8 cellular contexts compared by ENCODE assay signal in genomic region chr16:86563489-86564345, GRCh38. TPM values are rescaled to one million over a fixed set of nuclear protein-coding genes. Genes with fewer than 3 reads are reported as not detected.
A peak's percentile ranks its signal among the peaks of the same experiment; 100 is the strongest.
DNase-seq lines count a peak whose midpoint lies in the region; ATAC-seq, FAIRE-seq and TF ChIP-seq lines count a peak whose summit lies in the region.

No MANE protein-coding gene starts in this region.

- no peak for TF ChIP-seq POLR2A in endothelial cell of umbilical vein (IDR thresholded peaks at IDR 0.05; ENCODE audit: low read depth, low read length)

- H3K4me1 ChIP-seq in ACC112 (ENCODE audit: control insufficient read depth, insufficient read depth, low read length, unreplicated experiment), result peaks cover 12% of the 10 kb centered on the region
- H3K4me1 ChIP-seq in HUES48 (ENCODE audit: control insufficient read depth, insufficient read depth, low read length), result peaks cover 12% of the 10 kb centered on the region
- H3K4me1 ChIP-seq in NT2/D1 (ENCODE audit: insufficient read depth, insufficient read length), result peaks cover 15% of the 10 kb centered on the region
- peaks cover 18% of the 10 kb centered on the region for H3K4me1 ChIP-seq in endothelial cell of umbilical vein (ENCODE audit: control insufficient read depth, extremely low read depth, insufficient read depth, low read length)
- peaks cover 10% of the 10 kb centered on the region for H3K4me1 ChIP-seq in mucosa of descending colon (ENCODE audit: low read depth)

- H3K36me3 Mint-ChIP-seq in activated CD8-positive, alpha-beta memory T cell treated with anti-CD3 and anti-CD28 coated beads, Interleukin-2, amount 10 ng/mL, durations not matched to agents 7 days and 5 days, result no peaks in the 10 kb centered on the region

- DNase-seq in NT2/D1 (ENCODE audit: low read depth, low spot score) (peak; percentile 80), endothelial cell of umbilical vein (ENCODE audit: low read depth, low spot score) (peak; percentile 92), mucosa of descending colon (peak; percentile 81 to 96 (median 85))
- peak; percentile 92 for DNase-seq in activated CD8-positive, alpha-beta memory T cell treated with anti-CD3 and anti-CD28 coated beads, Interleukin-2, amount 10 ng/mL, durations not matched to agents 7 days and 5 days
- peak; percentile 65 to 79 for DNase-seq in stimulated activated CD8-positive, alpha-beta memory T cell treated with anti-CD3 and anti-CD28 coated beads, Interleukin-4, amount 100 ng/mL, for 4 hours (ENCODE audit: low read depth in 2 of 2, low spot score in 1 of 2)

- peaks cover 9% of the 10 kb centered on the region for H3K4me1 Mint-ChIP-seq in activated CD8-positive, alpha-beta memory T cell treated with anti-CD3 and anti-CD28 coated beads, Interleukin-2, amount 10 ng/mL, durations not matched to agents 7 days and 5 days

- TF ChIP-seq CTCF in endothelial cell of umbilical vein (IDR thresholded peaks at IDR 0.05; ENCODE audit: extremely low read depth in 1 of 2, insufficient read depth in 1 of 2, low read depth in 1 of 2, low read length in 2 of 2) (peak; percentile 99 to 100), mucosa of descending colon (IDR thresholded peaks at IDR 0.05) (peak; percentile 100)

- CTCF ChIA-PET in activated CD8-positive, alpha-beta memory T cell treated with anti-CD3 and anti-CD28 coated beads, Interleukin-2, amount 10 ng/mL, durations not matched to agents 7 days and 5 days (lab: Charles Lee), result interaction anchor here (0.7 to 2.5 kb wide), 21 partner anchors 9 to 734 kb away, joined by 3 to 22 read pairs (median 4); partner anchors contain the start of genes FOXL1 and MTHFSD
- CTCF ChIA-PET in endothelial cell of umbilical vein (lab: Charles Lee), result interaction anchor here (0.7 to 10.4 kb wide), 53 partner anchors 9 to 830 kb away, joined by 3 to 283 read pairs (median 4); partner anchors contain the start of gene FBXO31

- intact Hi-C loops in endothelial cell of umbilical vein (cut with micrococcal nuclease), result loop anchor here (1.0 to 5.0 kb wide), 8 partner anchors 311 to 829 kb away; partner anchors contain the start of gene MAP1LC3B
- intact Hi-C loops in mucosa of descending colon (cut with DNase I, micrococcal nuclease), result loop anchor here (5.0 kb wide), 2 partner anchors 499 to 709 kb away; no protein-coding TSS in a partner anchor

- H3K4me3 ChIP-seq in ACC112 (ENCODE audit: low read depth, low read length) (peak overlapping the region; percentile 92), HUES48 (ENCODE audit: low read depth, low read length) (peak overlapping the region; percentile 60), NT2/D1 (ENCODE audit: insufficient read length, low read depth) (no peak overlapping the region), endothelial cell of umbilical vein (replicated peaks in 1 of 3; ENCODE audit: insufficient read depth in 1 of 3, low read depth in 1 of 3, low read length in 3 of 3) (peak overlapping the region; percentile 28 to 99 (median 39)), mucosa of descending colon (no peak overlapping the region)

- no TSS peak for BruUV-seq in endothelial cell of umbilical vein (replicated peaks; lab: Mats Ljungman, UMichigan)

- H3K9me3 Mint-ChIP-seq in activated CD8-positive, alpha-beta memory T cell treated with anti-CD3 and anti-CD28 coated beads, Interleukin-2, amount 10 ng/mL, durations not matched to agents 7 days and 5 days (ENCODE audit: low read depth), result no peaks in the 10 kb centered on the region

- peaks cover 47% of the 10 kb centered on the region for H3K27me3 Mint-ChIP-seq in activated CD8-positive, alpha-beta memory T cell treated with anti-CD3 and anti-CD28 coated beads, Interleukin-2, amount 10 ng/mL, durations not matched to agents 7 days and 5 days

- no peak overlapping the region for H3K27ac Mint-ChIP-seq in activated CD8-positive, alpha-beta memory T cell treated with anti-CD3 and anti-CD28 coated beads, Interleukin-2, amount 10 ng/mL, durations not matched to agents 7 days and 5 days

- H4K20me1 ChIP-seq in endothelial cell of umbilical vein (replicated peaks; ENCODE audit: control insufficient read depth, extremely low read depth, insufficient read depth, low read length), result no peaks in the 10 kb centered on the region

- H3K4me2 ChIP-seq in endothelial cell of umbilical vein (ENCODE audit: insufficient read depth, low read length), result peak overlapping the region; percentile 98

- no peaks in the 10 kb centered on the region for H3K9me3 ChIP-seq in HUES48 (ENCODE audit: control insufficient read depth, insufficient read depth, low read length)
- H3K9me3 ChIP-seq in NT2/D1 (ENCODE audit: insufficient read depth, low read length), result no peaks in the 10 kb centered on the region
- no peaks in the 10 kb centered on the region for H3K9me3 ChIP-seq in endothelial cell of umbilical vein (replicated peaks; ENCODE audit: control insufficient read depth, insufficient read depth, low read length)
- H3K9me3 ChIP-seq in mucosa of descending colon, result no peaks in the 10 kb centered on the region

- H3K9me1 ChIP-seq in endothelial cell of umbilical vein (replicated peaks; ENCODE audit: control insufficient read depth, extremely low read depth, insufficient read depth, low read length), result no peaks in the 10 kb centered on the region

- H3K79me2 ChIP-seq in ACC112 (ENCODE audit: control insufficient read depth, insufficient read depth, low read length, unreplicated experiment) (peaks cover 33% of the 10 kb centered on the region), endothelial cell of umbilical vein (ENCODE audit: control insufficient read depth, insufficient read depth, low read length) (peaks cover 34% of the 10 kb centered on the region)

- H3K4me3 Mint-ChIP-seq in activated CD8-positive, alpha-beta memory T cell treated with anti-CD3 and anti-CD28 coated beads, Interleukin-2, amount 10 ng/mL, durations not matched to agents 7 days and 5 days, result no peak overlapping the region

- ATAC-seq in GM18873 (IDR thresholded peaks at IDR 0.05; ENCODE audit: low FRiP score, unreplicated experiment) (peak; percentile 49), mucosa of descending colon (peak; percentile 100)
- peak; percentile 88 for ATAC-seq in activated CD8-positive, alpha-beta memory T cell treated with anti-CD3 and anti-CD28 coated beads, Interleukin-2, amount 10 ng/mL, durations not matched to agents 7 days and 5 days

- H3K27ac ChIP-seq in ACC112 (ENCODE audit: low read depth, low read length) (peak overlapping the region; percentile 56), HUES48 (ENCODE audit: low read depth, low read length) (no peak overlapping the region), endothelial cell of umbilical vein (ENCODE audit: insufficient read depth, low read depth, low read length) (peak overlapping the region; percentile 78)

- POLR2A ChIA-PET in endothelial cell of umbilical vein (lab: Charles Lee), result interaction anchor here (1.0 kb wide), 1 partner anchor 498 kb away, joined by 3 read pairs; no protein-coding TSS in a partner anchor

- peak; percentile 86 for FAIRE-seq in endothelial cell of umbilical vein (lab: Jason Lieb, UNC)

- dilution Hi-C loops in endothelial cell of umbilical vein (cut with MboI; ENCODE audit: extremely low pct_ligation_motif_present, low sequenced_read_pairs), result no loop called here

- no peak overlapping the region for H3K9ac ChIP-seq in HUES48 (ENCODE audit: low read depth, low read length)
- peak overlapping the region; percentile 57 for H3K9ac ChIP-seq in NT2/D1 (ENCODE audit: insufficient read length, low read depth)
- H3K9ac ChIP-seq in endothelial cell of umbilical vein (replicated peaks; ENCODE audit: extremely low read depth, insufficient read depth, low read length), result peak overlapping the region; percentile 66

- H2AFZ ChIP-seq in ACC112 (ENCODE audit: low read length, unreplicated experiment), result peak overlapping the region; percentile 68
- peak overlapping the region; percentile 93 for H2AFZ ChIP-seq in endothelial cell of umbilical vein (ENCODE audit: low read depth, low read length)

- H3K36me3 ChIP-seq in ACC112 (ENCODE audit: insufficient read depth, low read length) (peaks cover 2% of the 10 kb centered on the region; the same call in 1 of the 2 replicates), HUES48 (ENCODE audit: control insufficient read depth, insufficient read depth, low read length) (no peaks in the 10 kb centered on the region), NT2/D1 (ENCODE audit: insufficient read depth, insufficient read length, low read length) (no peaks in the 10 kb centered on the region), endothelial cell of umbilical vein (ENCODE audit: control insufficient read depth in 2 of 2, extremely low read depth in 1 of 2, insufficient read depth in 2 of 2, low read length in 2 of 2) (no peaks in the 10 kb centered on the region), mucosa of descending colon (ENCODE audit: low read depth) (no peaks in the 10 kb centered on the region)

- H3K27me3 ChIP-seq in ACC112 (ENCODE audit: insufficient read depth, low read length), result no peaks in the 10 kb centered on the region
- H3K27me3 ChIP-seq in HUES48 (ENCODE audit: control insufficient read depth, insufficient read depth, low read length), result peaks cover 57% of the 10 kb centered on the region
- peaks cover 51% of the 10 kb centered on the region for H3K27me3 ChIP-seq in NT2/D1 (ENCODE audit: insufficient read depth, insufficient read length)
- H3K27me3 ChIP-seq in endothelial cell of umbilical vein (ENCODE audit: control insufficient read depth in 2 of 2, insufficient read depth in 2 of 2, low read length in 2 of 2), result no peaks in the 10 kb centered on the region

RNA-seq across cellular contexts. Expression of gene FOXC2, which starts 2.9 kb away (rescaled TPM):
- total RNA-seq in activated CD8-positive, alpha-beta memory T cell treated with anti-CD3 and anti-CD28 coated beads, Interleukin-2, amount 10 ng/mL, durations not matched to agents 7 days and 5 days, result not detected
- total RNA-seq in endothelial cell of umbilical vein (44.0 and 47.0 TPM in 2 replicates), mucosa of descending colon (under 1 TPM; 0.23 to 0.67 (median 0.51) TPM)
- 7.2 and 7.7 TPM in 2 replicates for polyA plus RNA-seq in endothelial cell of umbilical vein
- 7.2 and 7.9 TPM in 2 replicates for polyA plus RNA-seq in endothelial cell of umbilical vein (2011; cell fraction: cytosol; rRNA removed)
- 8.5 and 9.7 TPM in 2 replicates for polyA plus RNA-seq in endothelial cell of umbilical vein (2011; cell fraction: nucleus; rRNA removed)
- polyA plus RNA-seq in endothelial cell of umbilical vein (2012), result 54.1 and 60.0 TPM in 2 replicates
- polyA minus RNA-seq in endothelial cell of umbilical vein, result 3.8 and 6.0 TPM in 2 replicates
- polyA minus RNA-seq in endothelial cell of umbilical vein (2011; cell fraction: cytosol; rRNA and poly(A)+ RNA removed), result 3.3 TPM
- polyA minus RNA-seq in endothelial cell of umbilical vein (2011; cell fraction: nucleus; rRNA and poly(A)+ RNA removed), result 9.2 and 14.3 TPM in 2 replicates

RNA-seq across cellular contexts. Expression of gene MTHFSD, which starts 8.7 kb away (rescaled TPM):
- total RNA-seq in activated CD8-positive, alpha-beta memory T cell treated with anti-CD3 and anti-CD28 coated beads, Interleukin-2, amount 10 ng/mL, durations not matched to agents 7 days and 5 days, result 10 to 100 TPM; 23.2 to 25.3 TPM
- total RNA-seq in endothelial cell of umbilical vein (21.1 and 23.2 TPM in 2 replicates), mucosa of descending colon (10 to 100 TPM; 22.6 to 30.4 (median 25.5) TPM)
- polyA plus RNA-seq in endothelial cell of umbilical vein, result 16.7 and 17.8 TPM in 2 replicates
- polyA plus RNA-seq in endothelial cell of umbilical vein (2011; cell fraction: cytosol; rRNA removed), result 6.9 and 9.6 TPM in 2 replicates
- polyA plus RNA-seq in endothelial cell of umbilical vein (2011; cell fraction: nucleus; rRNA removed), result 67.5 and 76.2 TPM in 2 replicates
- polyA plus RNA-seq in endothelial cell of umbilical vein (2012), result 17.6 and 21.9 TPM in 2 replicates
- polyA minus RNA-seq in endothelial cell of umbilical vein, result 20.2 and 21.4 TPM in 2 replicates
- 7.2 TPM for polyA minus RNA-seq in endothelial cell of umbilical vein (2011; cell fraction: cytosol; rRNA and poly(A)+ RNA removed)
- polyA minus RNA-seq in endothelial cell of umbilical vein (2011; cell fraction: nucleus; rRNA and poly(A)+ RNA removed), result 27.4 and 36.6 TPM in 2 replicates

RNA-seq across cellular contexts. Expression of gene FOXL1, which starts 14.6 kb away (rescaled TPM):
- not detected for total RNA-seq in activated CD8-positive, alpha-beta memory T cell treated with anti-CD3 and anti-CD28 coated beads, Interleukin-2, amount 10 ng/mL, durations not matched to agents 7 days and 5 days
- total RNA-seq in endothelial cell of umbilical vein (3.8 and 4.2 TPM in 2 replicates), mucosa of descending colon (1 to 10 TPM; 1.1 to 3.6 (median 2.4) TPM)
- polyA plus RNA-seq in endothelial cell of umbilical vein, result 2.8 and 3.2 TPM in 2 replicates
- 1.0 and 1.5 TPM in 2 replicates for polyA plus RNA-seq in endothelial cell of umbilical vein (2011; cell fraction: cytosol; rRNA removed)
- polyA plus RNA-seq in endothelial cell of umbilical vein (2011; cell fraction: nucleus; rRNA removed), result 1.8 and 3.0 TPM in 2 replicates
- 1.1 and 1.4 TPM in 2 replicates for polyA plus RNA-seq in endothelial cell of umbilical vein (2012)
- polyA minus RNA-seq in endothelial cell of umbilical vein, result 0.78 and 0.98 TPM in 2 replicates
- polyA minus RNA-seq in endothelial cell of umbilical vein (2011; cell fraction: cytosol; rRNA and poly(A)+ RNA removed), result 2.5 TPM
- polyA minus RNA-seq in endothelial cell of umbilical vein (2011; cell fraction: nucleus; rRNA and poly(A)+ RNA removed), result 1.9 and 4.6 TPM in 2 replicates

RNA-seq across cellular contexts. Expression of gene FOXF1, which starts 53.4 kb away (rescaled TPM):
- total RNA-seq in activated CD8-positive, alpha-beta memory T cell treated with anti-CD3 and anti-CD28 coated beads, Interleukin-2, amount 10 ng/mL, durations not matched to agents 7 days and 5 days, result not detected
- total RNA-seq in endothelial cell of umbilical vein (1.1 and 2.2 TPM in 2 replicates), mucosa of descending colon (10 to 100 TPM in 1 of 3 donors, 1 to 10 TPM in 2; 6.9 to 85.8 (median 9.9) TPM)
- polyA plus RNA-seq in endothelial cell of umbilical vein, result 1.0 and 1.4 TPM in 2 replicates
- 0.97 and 1.2 TPM in 2 replicates for polyA plus RNA-seq in endothelial cell of umbilical vein (2011; cell fraction: cytosol; rRNA removed)
- 1.6 and 2.3 TPM in 2 replicates for polyA plus RNA-seq in endothelial cell of umbilical vein (2011; cell fraction: nucleus; rRNA removed)
- polyA plus RNA-seq in endothelial cell of umbilical vein (2012), result 0.34 and 0.79 TPM in 2 replicates
- polyA minus RNA-seq in endothelial cell of umbilical vein, result 0.49 and 0.81 TPM in 2 replicates
- 3.5 TPM for polyA minus RNA-seq in endothelial cell of umbilical vein (2011; cell fraction: cytosol; rRNA and poly(A)+ RNA removed)
- 1.0 and 1.5 TPM in 2 replicates for polyA minus RNA-seq in endothelial cell of umbilical vein (2011; cell fraction: nucleus; rRNA and poly(A)+ RNA removed)

Comparison
In these comparisons a context has a peak if more than half of its experiments do, and no peak if none do; other contexts are left out.
1. H3K4me3 ChIP-seq: peak in ACC112 (single experiment), HUES48 (single experiment) and endothelial cell of umbilical vein (3 of 3); none in NT2/D1 (single experiment) and mucosa of descending colon (single experiment).
2. ATAC-seq: peak in every context shown above with its lines; median percentile 100 in mucosa of descending colon; 88 in activated CD8-positive, alpha-beta memory T cell treated with anti-CD3 and anti-CD28 coated beads, Interleukin-2, amount 10 ng/mL, durations not matched to agents 7 days and 5 days; 49 in GM18873.
3. RNA of gene FOXC2, which starts 2.9 kb away (total RNA-seq): 44.0 to 47.0 TPM in endothelial cell of umbilical vein; 0.23 to 0.67 TPM in mucosa of descending colon and not detected in activated CD8-positive, alpha-beta memory T cell treated with anti-CD3 and anti-CD28 coated beads, Interleukin-2, amount 10 ng/mL, durations not matched to agents 7 days and 5 days; every median in the first group is over 10 times any median in the second.
4. Peak in every context shown above with its lines, with median percentiles within 50 percentile points of each other: DNase-seq.